7 cellular contexts compared by ENCODE assay signal in genomic region chr21:44912506-44913412, GRCh38. TPM values are rescaled to one million over a fixed set of nuclear protein-coding genes. Genes with fewer than 3 reads are reported as not detected.
DNase-seq lines count a peak whose midpoint lies in the region; ATAC-seq and TF ChIP-seq lines count a peak whose summit lies in the region.
"Not testable (repeated sequence)": the region's sequence is repeated elsewhere in the genome, so short reads cannot be mapped to it uniquely, and the experiment has no call there.

No MANE protein-coding gene starts in this region.

- H2AK5ac ChIP-seq in neuronal stem cell (ENCODE audit: low read depth, low read length), result peak overlapping the region; percentile 89

- H3K9ac ChIP-seq in PC-3 (ENCODE audit: low read length), result peak overlapping the region; percentile 16
- not testable (repeated sequence) for H3K9ac ChIP-seq in neuronal stem cell (ENCODE audit: low read depth, low read length, poor library complexity)

- WGBS in right lobe of liver (ENCODE audit: insufficient coverage, low coverage, low lambda C conversion rate, missing lambda C conversion rate), result 10% methylated on average over 2 of the region's 25 CpGs
- WGBS in neuronal stem cell (ENCODE audit: extremely low coverage in 2 of 2, insufficient read length in 2 of 2, insufficient replicate concordance in 1 of 2), 2 donors, result no CpG with 5 or more reads among the region's 25 CpGs

- peak overlapping the region; percentile 8 for H3K14ac ChIP-seq in neuronal stem cell (ENCODE audit: low read length)

- peaks cover 10% of the 10 kb centered on the region for H3F3A ChIP-seq in PC-3 (ENCODE audit: low read length, unreplicated experiment)

- TF ChIP-seq POLR2A in right lobe of liver (IDR thresholded peaks at IDR 0.05), result not testable (repeated sequence)

- not testable (repeated sequence) for H3K9me2 ChIP-seq in PC-3 (replicated peaks; ENCODE audit: low read length)

- H3K4me2 ChIP-seq in PC-3 (ENCODE audit: low read length), result peak overlapping the region; percentile 50
- not testable (repeated sequence) for H3K4me2 ChIP-seq in neuronal stem cell (ENCODE audit: insufficient read depth, low read length, poor library complexity, severe bottlenecking)

- peaks cover 28 to 40% of the 10 kb centered on the region in 2 donors for H3K36me3 Mint-ChIP-seq in CD4-positive, alpha-beta memory T cell
- not testable (repeated sequence) for H3K36me3 Mint-ChIP-seq in WTC11
- peaks cover 77% of the 10 kb centered on the region for H3K36me3 Mint-ChIP-seq in activated T-helper 17 cell treated with anti-CD3 and anti-CD28 coated beads, Interleukin-2, amount 50 U/mL, for 72 hours (ENCODE audit: low read depth)
- peaks cover 93% of the 10 kb centered on the region for H3K36me3 Mint-ChIP-seq in dendritic cell treated with granulocyte-macrophage colony-stimulating factor and Interleukin-4, amounts not matched to agents 40 ng/mL and 50 ng/mL, for 4 days (ENCODE audit: low read depth)

- peak overlapping the region; percentile 42; the same call in 1 of the 2 replicates for H2AFZ ChIP-seq in PC-3 (ENCODE audit: low read length)
- H2AFZ ChIP-seq in neuronal stem cell (ENCODE audit: low read length), result not testable (repeated sequence)

- not testable (repeated sequence) for TF ChIP-seq CTCF in PC-3 (conservative IDR thresholded peaks at IDR 0.05; ENCODE audit: low read depth, low read length); WTC11 (IDR thresholded peaks at IDR 0.05); right lobe of liver (IDR thresholded peaks at IDR 0.05)

- not testable (repeated sequence) for DNase-seq in CD4-positive, alpha-beta memory T cell; PC-3; WTC11 (ENCODE audit: low spot score); neuronal stem cell (ENCODE audit: low spot score)
- peak in 2 of 3 donors; percentile 28 to 58 for DNase-seq in right lobe of liver

- H3K36me3 ChIP-seq in CD4-positive, alpha-beta memory T cell (ENCODE audit: insufficient read depth, low read length), result peaks cover 26% of the 10 kb centered on the region
- H3K36me3 ChIP-seq in PC-3 (ENCODE audit: low read depth, low read length); right lobe of liver; neuronal stem cell (replicated peaks in 1 of 2; ENCODE audit: control insufficient read depth in 2 of 2, insufficient read depth in 2 of 2, low read length in 2 of 2): not testable (repeated sequence)

- BruUV-seq in PC-3 (replicated peaks; lab: Mats Ljungman, UMichigan), result TSS peak; percentile 29

- H3K79me1 ChIP-seq in neuronal stem cell (ENCODE audit: low read depth, low read length), result not testable (repeated sequence)

- not testable (repeated sequence) for H3K27me3 Mint-ChIP-seq in CD4-positive, alpha-beta memory T cell; WTC11 (ENCODE audit: low read depth); activated T-helper 17 cell treated with anti-CD3 and anti-CD28 coated beads, Interleukin-2, amount 50 U/mL, for 72 hours; dendritic cell treated with granulocyte-macrophage colony-stimulating factor and Interleukin-4, amounts not matched to agents 40 ng/mL and 50 ng/mL, for 4 days

- peak overlapping the region; percentile 88 to 98 (median 94) for H3K27ac Mint-ChIP-seq in CD4-positive, alpha-beta memory T cell
- H3K27ac Mint-ChIP-seq in WTC11, result not testable (repeated sequence)
- H3K27ac Mint-ChIP-seq in activated T-helper 17 cell treated with anti-CD3 and anti-CD28 coated beads, Interleukin-2, amount 50 U/mL, for 72 hours, result peak overlapping the region; percentile 96
- H3K27ac Mint-ChIP-seq in dendritic cell treated with granulocyte-macrophage colony-stimulating factor and Interleukin-4, amounts not matched to agents 40 ng/mL and 50 ng/mL, for 4 days, result peak overlapping the region; percentile 80

- not testable (repeated sequence) for H4K8ac ChIP-seq in neuronal stem cell (ENCODE audit: low read depth, low read length)

- not testable (repeated sequence) for H4K20me1 ChIP-seq in PC-3 (ENCODE audit: low read length)

- H4K91ac ChIP-seq in neuronal stem cell (ENCODE audit: low read depth, low read length, poor library complexity), result not testable (repeated sequence)

- not testable (repeated sequence) for H2BK120ac ChIP-seq in neuronal stem cell (ENCODE audit: low read depth, low read length)

- H3K4me1 ChIP-seq in CD4-positive, alpha-beta memory T cell (ENCODE audit: insufficient read depth, low read length), result peaks cover 94% of the 10 kb centered on the region
- H3K4me1 ChIP-seq in PC-3 (ENCODE audit: insufficient read depth, low read length), result peaks cover 76% of the 10 kb centered on the region
- peaks cover 2 to 53% (median 28%) of the 10 kb centered on the region in 4 donors for H3K4me1 ChIP-seq in right lobe of liver
- H3K4me1 ChIP-seq in neuronal stem cell (ENCODE audit: control insufficient read depth in 2 of 2, insufficient read depth in 1 of 2, low read depth in 1 of 2, low read length in 2 of 2), result not testable (repeated sequence)

- peak overlapping the region; percentile 78 for H3K18ac ChIP-seq in neuronal stem cell (ENCODE audit: low read length)

- CTCF ChIA-PET in CD4-positive, alpha-beta memory T cell (lab: Charles Lee; ENCODE audit: partially characterized antibody), result interaction anchor here (0.8 to 9.0 kb wide), 7 partner anchors 7 to 112 kb away, joined by 3 to 93 read pairs (median 12); partner anchors contain the start of gene ITGB2
- CTCF ChIA-PET in PC-3 (lab: Charles Lee), result not testable (repeated sequence)
- CTCF ChIA-PET in WTC11 (lab: Charles Lee), result interaction anchor here (0.5 to 1.8 kb wide), 3 partner anchors 112 to 226 kb away, joined by 3 to 5 read pairs (median 4); no protein-coding TSS in a partner anchor

- H2BK5ac ChIP-seq in neuronal stem cell (ENCODE audit: low read length), result not testable (repeated sequence)

- peaks cover 26% of the 10 kb centered on the region for H3K79me2 ChIP-seq in PC-3 (ENCODE audit: low read length)

- not testable (repeated sequence) for ATAC-seq in PC-3; WTC11; activated T-helper 17 cell treated with anti-CD3 and anti-CD28 coated beads, Interleukin-2, amount 50 U/mL, for 72 hours (replicated peaks)
- ATAC-seq in right lobe of liver, result peak in 2 of 4 donors; percentile 0 to 6

- H2BK12ac ChIP-seq in neuronal stem cell (ENCODE audit: low read length), result peak overlapping the region; percentile 36

- POLR2A ChIA-PET in CD4-positive, alpha-beta memory T cell (lab: Charles Lee; ENCODE audit: partially characterized antibody), result interaction anchor here (0.8 to 17.5 kb wide), 14 partner anchors 8 to 255 kb away, joined by 3 to 756 read pairs (median 8); partner anchors contain the start of genes ITGB2, KRTAP12-3, PTTG1IP and SLX9
- POLR2A ChIA-PET in PC-3 (lab: Charles Lee; ENCODE audit: unreplicated experiment), result interaction anchor here (0.5 kb wide), 1 partner anchor 14 kb away, joined by 18 read pairs; no protein-coding TSS in a partner anchor
- POLR2A ChIA-PET in WTC11 (lab: Charles Lee), result not testable (repeated sequence)

- H3K23ac ChIP-seq in neuronal stem cell (ENCODE audit: low read depth, low read length, poor library complexity), result peak overlapping the region; percentile 68

- H3K9me3 Mint-ChIP-seq in CD4-positive, alpha-beta memory T cell; WTC11; activated T-helper 17 cell treated with anti-CD3 and anti-CD28 coated beads, Interleukin-2, amount 50 U/mL, for 72 hours; dendritic cell treated with granulocyte-macrophage colony-stimulating factor and Interleukin-4, amounts not matched to agents 40 ng/mL and 50 ng/mL, for 4 days: not testable (repeated sequence)

- not testable (repeated sequence) for H3K27me3 ChIP-seq in CD4-positive, alpha-beta memory T cell (ENCODE audit: insufficient read depth, low read length); PC-3 (ENCODE audit: low read length); right lobe of liver
- H3K27me3 ChIP-seq in neuronal stem cell (ENCODE audit: control insufficient read depth in 3 of 3, insufficient read depth in 3 of 3, low read depth in 1 of 3, low read length in 3 of 3), result peaks cover 2 to 60% (median 39%) of the 10 kb centered on the region in 3 experiments

- not testable (repeated sequence) for H3K9me3 ChIP-seq in CD4-positive, alpha-beta memory T cell (ENCODE audit: control insufficient read depth in 1 of 2, low read length in 2 of 2); PC-3 (ENCODE audit: low read length); right lobe of liver; neuronal stem cell (replicated peaks in 1 of 2; ENCODE audit: control insufficient read depth in 2 of 2, insufficient read depth in 1 of 2, low read depth in 1 of 2, low read length in 2 of 2)

- H2BK15ac ChIP-seq in neuronal stem cell (ENCODE audit: low read length), result peak overlapping the region; percentile 84

- not testable (repeated sequence) for H3K4ac ChIP-seq in neuronal stem cell (ENCODE audit: low read length)

- H3K4me3 ChIP-seq in CD4-positive, alpha-beta memory T cell (ENCODE audit: low read length in 2 of 2), result peak overlapping the region; percentile 23 to 46
- not testable (repeated sequence) for H3K4me3 ChIP-seq in PC-3 (ENCODE audit: low read length); right lobe of liver; neuronal stem cell (ENCODE audit: low read length in 2 of 2)

- peak overlapping the region; percentile 64 for H3K27ac ChIP-seq in CD4-positive, alpha-beta memory T cell (ENCODE audit: low read depth, low read length)
- H3K27ac ChIP-seq in PC-3 (ENCODE audit: low read length), result peak overlapping the region; percentile 76
- peak overlapping the region; percentile 92 to 97 (median 94) for H3K27ac ChIP-seq in right lobe of liver
- not testable (repeated sequence) for H3K27ac ChIP-seq in neuronal stem cell (replicated peaks; ENCODE audit: low read length)

- intact Hi-C loops in CD4-positive, alpha-beta memory T cell (cut with micrococcal nuclease), result loop anchor here (5.0 kb wide), 1 partner anchor 40 kb away; the partner anchor contains the start of gene PTTG1IP
- intact Hi-C loops in PC-3 (cut with micrococcal nuclease), result loop anchor here (5.0 kb wide), 1 partner anchor 35 kb away; no protein-coding TSS in a partner anchor
- intact Hi-C loops in dendritic cell treated with granulocyte-macrophage colony-stimulating factor and Interleukin-4, amounts not matched to agents 40 ng/mL and 50 ng/mL, for 4 days (cut with micrococcal nuclease), result loop anchor here (5.0 kb wide), 1 partner anchor 110 kb away; the partner anchor contains the start of gene UBE2G2
- intact Hi-C loops in right lobe of liver (cut with DNase I), result not testable (repeated sequence)

- peak overlapping the region; percentile 63 to 90 (median 83) for H3K4me3 Mint-ChIP-seq in CD4-positive, alpha-beta memory T cell
- not testable (repeated sequence) for H3K4me3 Mint-ChIP-seq in WTC11
- H3K4me3 Mint-ChIP-seq in activated T-helper 17 cell treated with anti-CD3 and anti-CD28 coated beads, Interleukin-2, amount 50 U/mL, for 72 hours, result peak overlapping the region; percentile 96
- peak overlapping the region; percentile 71 for H3K4me3 Mint-ChIP-seq in dendritic cell treated with granulocyte-macrophage colony-stimulating factor and Interleukin-4, amounts not matched to agents 40 ng/mL and 50 ng/mL, for 4 days

- H3K4me1 Mint-ChIP-seq in CD4-positive, alpha-beta memory T cell, result peaks cover 45 to 91% (median 63%) of the 10 kb centered on the region in 4 donors
- not testable (repeated sequence) for H3K4me1 Mint-ChIP-seq in WTC11
- peaks cover 37% of the 10 kb centered on the region for H3K4me1 Mint-ChIP-seq in activated T-helper 17 cell treated with anti-CD3 and anti-CD28 coated beads, Interleukin-2, amount 50 U/mL, for 72 hours
- H3K4me1 Mint-ChIP-seq in dendritic cell treated with granulocyte-macrophage colony-stimulating factor and Interleukin-4, amounts not matched to agents 40 ng/mL and 50 ng/mL, for 4 days (ENCODE audit: low read depth), result peaks cover 95% of the 10 kb centered on the region

RNA-seq across cellular contexts. Expression of gene ITGB2, which starts 7.9 kb away (rescaled TPM):
- 100 to 1,000 TPM; 278 to 291 TPM for total RNA-seq in CD4-positive, alpha-beta memory T cell
- 100 to 1,000 TPM; 538 to 575 TPM for polyA plus RNA-seq in CD4-positive, alpha-beta memory T cell
- total RNA-seq in PC-3 (2014; rRNA removed) (45.1 and 45.7 TPM in 2 replicates), WTC11 (2021) (1.0 to 1.5 TPM (median 1.5 TPM) in 3 replicates), right lobe of liver (10 to 100 TPM; 12.9 to 61.8 (median 36.6) TPM)
- 100 to 1,000 TPM; 240 to 302 TPM for total RNA-seq in activated T-helper 17 cell treated with anti-CD3 and anti-CD28 coated beads, Interleukin-2, amount 50 U/mL, for 72 hours
- polyA plus RNA-seq in neuronal stem cell (2013, experiment 1 of 2), result 0.06 TPM
- polyA plus RNA-seq in neuronal stem cell (2013, experiment 2 of 2), result 0.12 TPM

RNA-seq across cellular contexts. Expression of gene SLX9, which starts 27.1 kb away (rescaled TPM):
- total RNA-seq in CD4-positive, alpha-beta memory T cell, result 10 to 100 TPM; 17.7 to 21.6 TPM
- 10 to 100 TPM in 1 of 2 donors, 1 to 10 TPM in 1; 9.4 to 13.1 TPM for polyA plus RNA-seq in CD4-positive, alpha-beta memory T cell
- total RNA-seq in PC-3 (2014; rRNA removed), result 80.1 and 94.9 TPM in 2 replicates
- total RNA-seq in WTC11 (2021), result 72.8 to 81.0 TPM (median 77.2 TPM) in 3 replicates
- total RNA-seq in activated T-helper 17 cell treated with anti-CD3 and anti-CD28 coated beads, Interleukin-2, amount 50 U/mL, for 72 hours, result 10 to 100 TPM; 28.6 to 56.7 TPM
- 10 to 100 TPM; 15.0 to 27.9 (median 17.1) TPM for total RNA-seq in right lobe of liver
- polyA plus RNA-seq in neuronal stem cell (2013, experiment 1 of 2), result 17.0 TPM
- polyA plus RNA-seq in neuronal stem cell (2013, experiment 2 of 2), result 16.6 TPM

RNA-seq across cellular contexts. Expression of gene PTTG1IP, which starts 39.3 kb away (rescaled TPM):
- 100 to 1,000 TPM in 1 of 2 experiments, 10 to 100 TPM in 1; 98.7 to 110 TPM for total RNA-seq in CD4-positive, alpha-beta memory T cell
- 10 to 100 TPM; 84.8 to 92.4 TPM for polyA plus RNA-seq in CD4-positive, alpha-beta memory T cell
- 330 and 455 TPM in 2 replicates for total RNA-seq in PC-3 (2014; rRNA removed)
- total RNA-seq in WTC11 (2021), result 96.0 to 117 TPM (median 112 TPM) in 3 replicates
- 10 to 100 TPM; 76.5 to 78.8 TPM for total RNA-seq in activated T-helper 17 cell treated with anti-CD3 and anti-CD28 coated beads, Interleukin-2, amount 50 U/mL, for 72 hours
- 100 to 1,000 TPM in 3 of 6 experiments, 10 to 100 TPM in 3; 54.3 to 195 (median 140) TPM for total RNA-seq in right lobe of liver
- 134 TPM for polyA plus RNA-seq in neuronal stem cell (2013, experiment 1 of 2)
- polyA plus RNA-seq in neuronal stem cell (2013, experiment 2 of 2), result 131 TPM
